Comparison of ENCODE assay signal across 1 cellular context in the genomic region with DNA sequence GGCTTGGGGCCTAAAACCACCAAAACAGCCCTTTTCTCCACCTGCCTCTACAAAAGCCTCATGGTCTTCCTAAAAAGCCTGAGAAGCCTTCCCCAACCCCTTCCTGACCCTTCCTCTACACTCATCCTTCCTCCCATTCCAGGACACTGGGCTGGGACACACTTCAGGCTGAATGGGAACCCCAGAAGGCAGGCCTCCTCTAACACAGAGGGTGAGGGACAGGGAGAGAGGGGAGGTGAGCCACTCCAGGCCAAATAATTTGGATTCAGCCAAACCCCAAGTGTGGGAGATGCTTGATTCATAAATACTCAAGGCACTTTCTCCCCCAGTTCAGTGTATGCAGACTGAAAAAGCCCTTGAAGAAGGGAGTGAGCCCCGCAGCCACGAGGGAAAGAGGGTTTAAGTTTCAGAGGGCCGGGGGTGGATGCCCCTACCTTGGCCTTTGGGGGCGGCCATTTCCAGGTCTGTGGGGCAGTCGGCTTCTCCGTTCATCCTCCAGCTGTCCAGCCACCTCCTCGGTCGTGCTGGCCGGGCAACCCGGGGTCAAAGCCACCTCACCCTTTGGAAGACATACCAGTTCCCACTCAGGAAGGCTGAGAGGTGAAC.
TF ChIP-seq lines count a peak whose summit lies in the region.

No MANE protein-coding gene starts in this region.

TF ChIP-seq in WTC11, 78 proteins besides CTCF, POLR2A, EP300 and RAD21 (continued from another document):
- TF ChIP-seq, protein P1, sequence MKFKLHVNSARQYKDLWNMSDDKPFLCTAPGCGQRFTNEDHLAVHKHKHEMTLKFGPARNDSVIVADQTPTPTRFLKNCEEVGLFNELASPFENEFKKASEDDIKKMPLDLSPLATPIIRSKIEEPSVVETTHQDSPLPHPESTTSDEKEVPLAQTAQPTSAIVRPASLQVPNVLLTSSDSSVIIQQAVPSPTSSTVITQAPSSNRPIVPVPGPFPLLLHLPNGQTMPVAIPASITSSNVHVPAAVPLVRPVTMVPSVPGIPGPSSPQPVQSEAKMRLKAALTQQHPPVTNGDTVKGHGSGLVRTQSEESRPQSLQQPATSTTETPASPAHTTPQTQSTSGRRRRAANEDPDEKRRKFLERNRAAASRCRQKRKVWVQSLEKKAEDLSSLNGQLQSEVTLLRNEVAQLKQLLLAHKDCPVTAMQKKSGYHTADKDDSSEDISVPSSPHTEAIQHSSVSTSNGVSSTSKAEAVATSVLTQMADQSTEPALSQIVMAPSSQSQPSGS (CRISPR knock-in tag; IDR thresholded peaks at IDR 0.05; ENCODE audit: borderline replicate concordance, low read depth): no peak
- no peak for TF ChIP-seq PRRX2 (CRISPR knock-in tag; IDR thresholded peaks at IDR 0.05)
- TF ChIP-seq, protein P2, sequence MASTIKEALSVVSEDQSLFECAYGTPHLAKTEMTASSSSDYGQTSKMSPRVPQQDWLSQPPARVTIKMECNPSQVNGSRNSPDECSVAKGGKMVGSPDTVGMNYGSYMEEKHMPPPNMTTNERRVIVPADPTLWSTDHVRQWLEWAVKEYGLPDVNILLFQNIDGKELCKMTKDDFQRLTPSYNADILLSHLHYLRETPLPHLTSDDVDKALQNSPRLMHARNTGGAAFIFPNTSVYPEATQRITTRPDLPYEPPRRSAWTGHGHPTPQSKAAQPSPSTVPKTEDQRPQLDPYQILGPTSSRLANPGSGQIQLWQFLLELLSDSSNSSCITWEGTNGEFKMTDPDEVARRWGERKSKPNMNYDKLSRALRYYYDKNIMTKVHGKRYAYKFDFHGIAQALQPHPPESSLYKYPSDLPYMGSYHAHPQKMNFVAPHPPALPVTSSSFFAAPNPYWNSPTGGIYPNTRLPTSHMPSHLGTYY (CRISPR knock-in tag; IDR thresholded peaks at IDR 0.05): no peak
- TF ChIP-seq, protein P3, sequence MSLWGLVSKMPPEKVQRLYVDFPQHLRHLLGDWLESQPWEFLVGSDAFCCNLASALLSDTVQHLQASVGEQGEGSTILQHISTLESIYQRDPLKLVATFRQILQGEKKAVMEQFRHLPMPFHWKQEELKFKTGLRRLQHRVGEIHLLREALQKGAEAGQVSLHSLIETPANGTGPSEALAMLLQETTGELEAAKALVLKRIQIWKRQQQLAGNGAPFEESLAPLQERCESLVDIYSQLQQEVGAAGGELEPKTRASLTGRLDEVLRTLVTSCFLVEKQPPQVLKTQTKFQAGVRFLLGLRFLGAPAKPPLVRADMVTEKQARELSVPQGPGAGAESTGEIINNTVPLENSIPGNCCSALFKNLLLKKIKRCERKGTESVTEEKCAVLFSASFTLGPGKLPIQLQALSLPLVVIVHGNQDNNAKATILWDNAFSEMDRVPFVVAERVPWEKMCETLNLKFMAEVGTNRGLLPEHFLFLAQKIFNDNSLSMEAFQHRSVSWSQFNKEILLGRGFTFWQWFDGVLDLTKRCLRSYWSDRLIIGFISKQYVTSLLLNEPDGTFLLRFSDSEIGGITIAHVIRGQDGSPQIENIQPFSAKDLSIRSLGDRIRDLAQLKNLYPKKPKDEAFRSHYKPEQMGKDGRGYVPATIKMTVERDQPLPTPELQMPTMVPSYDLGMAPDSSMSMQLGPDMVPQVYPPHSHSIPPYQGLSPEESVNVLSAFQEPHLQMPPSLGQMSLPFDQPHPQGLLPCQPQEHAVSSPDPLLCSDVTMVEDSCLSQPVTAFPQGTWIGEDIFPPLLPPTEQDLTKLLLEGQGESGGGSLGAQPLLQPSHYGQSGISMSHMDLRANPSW (CRISPR knock-in tag; conservative IDR thresholded peaks at IDR 0.05; ENCODE audit: low read depth): no peak
- TF ChIP-seq TCF7 (CRISPR knock-in tag; IDR thresholded peaks at IDR 0.05; ENCODE audit: low read depth): no peak
- TF ChIP-seq, protein P4, sequence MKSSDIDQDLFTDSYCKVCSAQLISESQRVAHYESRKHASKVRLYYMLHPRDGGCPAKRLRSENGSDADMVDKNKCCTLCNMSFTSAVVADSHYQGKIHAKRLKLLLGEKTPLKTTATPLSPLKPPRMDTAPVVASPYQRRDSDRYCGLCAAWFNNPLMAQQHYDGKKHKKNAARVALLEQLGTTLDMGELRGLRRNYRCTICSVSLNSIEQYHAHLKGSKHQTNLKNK (CRISPR knock-in tag; IDR thresholded peaks at IDR 0.05): no peak
- TF ChIP-seq ZNF263 (CRISPR knock-in tag; IDR thresholded peaks at IDR 0.05; ENCODE audit: low read depth): no peak
- no peak for TF ChIP-seq TEAD4 (CRISPR knock-in tag; IDR thresholded peaks at IDR 0.05)
- TF ChIP-seq HMGA2 (CRISPR knock-in tag; IDR thresholded peaks at IDR 0.05): no peak
